Comparison of ENCODE assay signal across 16 cellular contexts in the genomic region with DNA sequence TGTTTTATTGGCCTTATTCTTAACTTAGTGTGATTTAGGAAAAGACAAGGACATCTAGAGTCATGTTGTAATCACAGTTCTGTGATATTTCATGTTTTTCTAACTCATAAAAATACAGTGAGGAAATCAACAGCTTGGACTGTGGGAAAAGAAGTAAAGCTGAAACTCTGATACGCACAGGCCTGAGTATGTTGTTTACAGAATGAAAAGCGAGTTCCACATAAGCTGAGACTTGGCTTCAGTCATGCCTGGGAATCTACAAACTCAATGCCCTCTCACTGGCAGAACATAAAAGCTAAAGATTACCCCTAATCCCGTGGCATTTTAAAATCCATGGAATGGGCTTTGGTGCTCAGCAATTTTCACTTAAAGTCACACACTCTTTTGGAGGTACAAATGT. TPM values are rescaled to one million over a fixed set of nuclear protein-coding genes. Genes with fewer than 3 reads are reported as not detected.
DNase-seq lines count a peak whose midpoint lies in the region; ATAC-seq and TF ChIP-seq lines count a peak whose summit lies in the region.
"Had no signal": no experiment of that assay in that cellular context is flagged by ENCODE, and none has a peak within 500 bp of the region (broad histone marks: within the 10 kb centered on the region; RNA-seq: fewer than 3 reads in every experiment).

No MANE protein-coding gene starts in this region.

- in situ Hi-C loops in Panc1 (cut with HindIII; ENCODE audit: low pct_unique_long_range_greater_than_20kb, low sequenced_read_pairs) = no loop called here

- TF ChIP-seq CTCF in Panc1 (IDR thresholded peaks at IDR 0.05) = no peak
- no peak for TF ChIP-seq CTCF in choroid plexus epithelial cell (conservative IDR thresholded peaks at IDR 0.05; ENCODE audit: low read depth, low read length)
- TF ChIP-seq CTCF in retinal pigment epithelial cell (conservative IDR thresholded peaks at IDR 0.05; ENCODE audit: low read depth, low read length) = no peak
- TF ChIP-seq CTCF in right lobe of liver (IDR thresholded peaks at IDR 0.05) = no peak

- H3K4me1 Mint-ChIP-seq in CD4-positive, alpha-beta memory T cell = peaks cover 41 to 80% (median 58%) of the 10 kb centered on the region in 4 donors

- H3K27ac Mint-ChIP-seq in CD4-positive, alpha-beta memory T cell = peak overlapping the region; percentile 56 to 99 (median 97)
- H3K27ac Mint-ChIP-seq: nephron progenitor cell had no signal

- POLR2A ChIA-PET in CD4-positive, alpha-beta memory T cell (lab: Charles Lee; ENCODE audit: partially characterized antibody) = interaction anchor here (1.4 to 13.4 kb wide), 5 partner anchors 8 to 136 kb away, joined by 4 to 938 read pairs (median 9); partner anchors contain the start of genes MRPS6 and SLC5A3
- POLR2A ChIA-PET in Panc1 (lab: Charles Lee) = no interaction called here

- H3K9me3 ChIP-seq in CD4-positive, alpha-beta memory T cell (ENCODE audit: control insufficient read depth in 1 of 2, low read length in 2 of 2) = no peaks in the 10 kb centered on the region
- no peaks in the 10 kb centered on the region for H3K9me3 ChIP-seq in Panc1 (ENCODE audit: control insufficient read depth, insufficient read depth, low read depth, low read length)
- H3K9me3 ChIP-seq in right lobe of liver = no peaks in the 10 kb centered on the region
- H3K9me3 ChIP-seq: breast epithelium, esophagus muscularis mucosa, prostate gland had no signal

- DNase-seq in CD4-positive, alpha-beta memory T cell = no peak
- DNase-seq in Panc1 (ENCODE audit: low read depth, low spot score) (no peak), choroid plexus epithelial cell (ENCODE audit: low read depth) (peak; percentile 45), retinal pigment epithelial cell (ENCODE audit: low read depth) (peak; percentile 84), right lobe of liver (no peak)
- DNase-seq in central memory CD4-positive, alpha-beta T cell = no peak
- DNase-seq: GM23248, head of caudate nucleus, mammary epithelial cell, NCI-H2029 treated with DMSO at 0.1 percent for 48 hours, nephron progenitor cell had no signal

- H3K4me1 ChIP-seq in CD4-positive, alpha-beta memory T cell (ENCODE audit: insufficient read depth, low read length) = peaks cover 72% of the 10 kb centered on the region
- H3K4me1 ChIP-seq in Panc1 (ENCODE audit: control insufficient read depth, insufficient read depth, low read length) (0 out of 2 replicates have a peak, but pooled peaks cover 4% of the 10 kb centered on the region), right lobe of liver (no peaks in the 10 kb centered on the region)
- H3K4me1 ChIP-seq: breast epithelium, prostate gland had no signal

- no peak for ATAC-seq in Panc1
- no peak for ATAC-seq in HG02571 (IDR thresholded peaks at IDR 0.05; ENCODE audit: unreplicated experiment)
- ATAC-seq in right lobe of liver = no peak
- ATAC-seq: K562 had no signal

- H3K27me3 Mint-ChIP-seq in CD4-positive, alpha-beta memory T cell = no peaks in the 10 kb centered on the region

- peak overlapping the region in 4 of 8 donors; percentile 21 to 51 (median 34) for H3K4me3 Mint-ChIP-seq in CD4-positive, alpha-beta memory T cell
- H3K4me3 Mint-ChIP-seq: nephron progenitor cell had no signal

- H3K27ac ChIP-seq in CD4-positive, alpha-beta memory T cell (ENCODE audit: low read depth, low read length) = peak overlapping the region; percentile 67
- peak overlapping the region; percentile 63; the same call in 1 of the 2 replicates for H3K27ac ChIP-seq in Panc1 (ENCODE audit: low read length)
- no peak overlapping the region for H3K27ac ChIP-seq in right lobe of liver
- H3K27ac ChIP-seq: breast epithelium, GM23248, prostate gland had no signal

- H3K36me3 ChIP-seq in CD4-positive, alpha-beta memory T cell (ENCODE audit: insufficient read depth, low read length) = no peaks in the 10 kb centered on the region
- H3K36me3 ChIP-seq in Panc1 (ENCODE audit: control insufficient read depth, insufficient read depth, low read length) (no peaks in the 10 kb centered on the region), right lobe of liver (no peaks in the 10 kb centered on the region)
- H3K36me3 ChIP-seq: breast epithelium, esophagus muscularis mucosa, prostate gland had no signal

- CTCF ChIA-PET in CD4-positive, alpha-beta memory T cell (lab: Charles Lee; ENCODE audit: partially characterized antibody) = interaction anchor here (2.2 to 12.9 kb wide), 3 partner anchors 8 to 409 kb away, joined by 6 to 123 read pairs (median 80); no protein-coding TSS in a partner anchor
- CTCF ChIA-PET in Panc1 (lab: Charles Lee) = no interaction called here

- peaks cover 22 to 49% of the 10 kb centered on the region in 2 donors for H3K36me3 Mint-ChIP-seq in CD4-positive, alpha-beta memory T cell

- H3K9me3 Mint-ChIP-seq in CD4-positive, alpha-beta memory T cell = peaks cover 0 to 5% (median 0%) of the 10 kb centered on the region in 8 donors

- 90% methylated on average over 3 of the region's 3 CpGs for WGBS in right lobe of liver (ENCODE audit: insufficient coverage, low coverage, low lambda C conversion rate, missing lambda C conversion rate)

- no TSS peak for BruUV-seq in Panc1 (replicated peaks; lab: Mats Ljungman, UMichigan)

- intact Hi-C loops in CD4-positive, alpha-beta memory T cell (cut with micrococcal nuclease) = no loop called here
- intact Hi-C loops in Panc1 (cut with micrococcal nuclease; ENCODE audit: unreplicated experiment) = no loop called here
- intact Hi-C loops in right lobe of liver (cut with DNase I) = no loop called here

- TF ChIP-seq POLR2A in right lobe of liver (IDR thresholded peaks at IDR 0.05) = no peak

- H3K27me3 ChIP-seq in CD4-positive, alpha-beta memory T cell (ENCODE audit: insufficient read depth, low read length) = no peaks in the 10 kb centered on the region
- no peaks in the 10 kb centered on the region for H3K27me3 ChIP-seq in Panc1 (ENCODE audit: control insufficient read depth, insufficient read depth, low read length)
- no peaks in the 10 kb centered on the region for H3K27me3 ChIP-seq in right lobe of liver
- H3K27me3 ChIP-seq: breast epithelium, esophagus muscularis mucosa had no signal

- no peak overlapping the region for H3K4me3 ChIP-seq in CD4-positive, alpha-beta memory T cell (ENCODE audit: low read length in 2 of 2)
- H3K4me3 ChIP-seq in Panc1 (ENCODE audit: low read depth in 2 of 2, low read length in 2 of 2) (no peak overlapping the region), choroid plexus epithelial cell (ENCODE audit: low read depth, low read length) (no peak overlapping the region), retinal pigment epithelial cell (ENCODE audit: low read length) (no peak overlapping the region), right lobe of liver (no peak overlapping the region)
- H3K4me3 ChIP-seq: breast epithelium, esophagus muscularis mucosa, GM23248, K562, prostate gland had no signal

RNA-seq across cellular contexts. Expression of gene ATP5PO, which starts 23.6 kb away (rescaled TPM):
- 100 to 1,000 TPM; 126 to 143 TPM for total RNA-seq in CD4-positive, alpha-beta memory T cell
- 100 to 1,000 TPM; 318 to 472 TPM for polyA plus RNA-seq in CD4-positive, alpha-beta memory T cell
- total RNA-seq in Panc1 (2021; ENCODE audit: unreplicated experiment) (190 TPM), right lobe of liver (100 to 1,000 TPM in 3 of 6 experiments, 10 to 100 TPM in 3; 87.3 to 191 (median 98.7) TPM)
- 219 TPM for polyA plus RNA-seq in Panc1 (2012; ENCODE audit: insufficient read length)

Comparison
In these comparisons a context has a peak if more than half of its experiments do, and no peak if none do; other contexts are left out.
1. DNase-seq: peak in choroid plexus epithelial cell (single experiment) and retinal pigment epithelial cell (single experiment); none in CD4-positive, alpha-beta memory T cell (0 of 5), Panc1 (single experiment), central memory CD4-positive, alpha-beta T cell (single experiment) and right lobe of liver (0 of 3).
2. H3K27ac ChIP-seq: peak in CD4-positive, alpha-beta memory T cell (single experiment) and Panc1 (single experiment); none in right lobe of liver (0 of 3).